In the genomic region with DNA sequence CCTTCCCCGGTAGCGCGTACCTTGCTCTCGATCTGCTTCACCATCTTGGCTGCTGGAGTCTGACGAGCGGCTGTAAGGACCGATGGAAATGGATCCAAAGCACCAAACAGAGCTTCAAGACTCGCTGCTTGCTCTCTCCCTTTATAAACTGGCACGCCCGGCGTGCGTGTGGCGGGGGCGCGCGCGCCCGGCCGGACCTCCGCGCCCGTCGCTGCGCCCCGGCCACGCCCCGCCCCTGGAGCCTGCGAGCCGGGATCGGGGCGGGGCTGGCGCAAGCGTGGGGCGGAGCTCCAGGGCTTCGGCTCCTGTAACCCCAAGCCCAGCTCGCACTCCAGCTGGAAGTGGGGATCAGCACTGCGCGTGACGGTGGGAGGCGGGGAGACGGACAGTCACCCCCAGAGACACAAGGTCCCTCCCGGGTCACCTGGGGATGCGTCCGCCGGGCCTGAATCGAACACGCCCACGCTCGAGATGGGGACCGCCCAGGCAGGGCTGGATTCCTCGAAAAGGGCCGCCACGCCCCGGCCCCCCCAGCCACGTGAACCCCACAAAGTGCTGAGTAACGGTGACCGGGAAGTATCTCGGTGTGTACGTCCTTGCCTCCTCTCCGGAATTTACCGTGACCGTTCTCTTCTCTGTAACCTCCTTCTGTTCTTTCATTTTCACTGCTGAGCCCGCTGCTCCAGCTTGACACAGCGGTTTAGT, we compare ENCODE assay signal across 8 cellular contexts. TPM values are rescaled to one million over a fixed set of nuclear protein-coding genes. Genes with fewer than 3 reads are reported as not detected.
DNase-seq lines count a peak whose midpoint lies in the region; TF ChIP-seq lines count a peak whose summit lies in the region.

TSS of gene TXN (minus strand) at position 116 of the 705 bp plus-strand sequence. CDS start at position 44, 72 bp downstream.

- peaks cover 2% of the 10 kb centered on the region for H3K9me3 Mint-ChIP-seq in neural progenitor cell

- H3K36me3 Mint-ChIP-seq in neural progenitor cell: peaks cover 3% of the 10 kb centered on the region

- peaks cover 48% of the 10 kb centered on the region for H3K79me2 ChIP-seq in Loucy (ENCODE audit: insufficient read depth, low read length)
- peaks cover 48% of the 10 kb centered on the region for H3K79me2 ChIP-seq in neural progenitor cell (ENCODE audit: low read depth)

- H3K9me2 ChIP-seq in Loucy (replicated peaks; ENCODE audit: low read depth, low read length): no peaks in the 10 kb centered on the region

- peak within 1 kb of the TSS; percentile 99 for H3K4me3 Mint-ChIP-seq in neural progenitor cell

- H3K27ac ChIP-seq in neural progenitor cell: peak within 1 kb of the TSS; percentile 62

- H3K27me3 Mint-ChIP-seq in neural progenitor cell (ENCODE audit: insufficient read depth, low read depth): peaks cover 2% of the 10 kb centered on the region

- peak within 1 kb of the TSS; percentile 95 for H3K9ac ChIP-seq in ES-I3 (ENCODE audit: low read depth, low read length)
- peak within 1 kb of the TSS; percentile 85 for H3K9ac ChIP-seq in Loucy (ENCODE audit: low read depth, low read length, poor library complexity, severe bottlenecking)
- H3K9ac ChIP-seq in neural progenitor cell: peak within 1 kb of the TSS; percentile 70

- no peak for TF ChIP-seq CTCF in Loucy (conservative IDR thresholded peaks at IDR 0.05; ENCODE audit: low read length)
- no peak for TF ChIP-seq CTCF in fibroblast of villous mesenchyme (IDR thresholded peaks at IDR 0.05; ENCODE audit: insufficient read depth, low read depth, low read length)
- TF ChIP-seq CTCF in neural progenitor cell (IDR thresholded peaks at IDR 0.05): no peak

- H3K4me2 ChIP-seq in Loucy (ENCODE audit: low read depth, low read length, poor library complexity, severe bottlenecking) (peak within 1 kb of the TSS; percentile 96), neural progenitor cell (peak within 1 kb of the TSS; percentile 88)

- H3K9me3 ChIP-seq in ES-I3 (ENCODE audit: control insufficient read depth, insufficient read depth, low read length) (no peaks in the 10 kb centered on the region), Loucy (ENCODE audit: insufficient read depth, low read depth, low read length) (no peaks in the 10 kb centered on the region), neural progenitor cell (ENCODE audit: low read depth) (no peaks in the 10 kb centered on the region)

- H3K27ac Mint-ChIP-seq in neural progenitor cell: peak within 1 kb of the TSS; percentile 91

- DNase-seq in H7 (peak; percentile 93), SIG-M5 (lab: John Stamatoyannopoulos, UW) (peak; percentile 53), activated gamma-delta T cell (lab: John Stamatoyannopoulos, UW) (peak; percentile 59), fibroblast of villous mesenchyme (ENCODE audit: low read depth) (peak; percentile 94), neural progenitor cell (ENCODE audit: low spot score) (peak; percentile 94), stromal cell of bone marrow (ENCODE audit: low read depth) (peak; percentile 85)

- H3K27me3 ChIP-seq in H7 (ENCODE audit: control insufficient read depth, insufficient read depth, low read length) (no peaks in the 10 kb centered on the region), Loucy (ENCODE audit: insufficient read depth, low read length, poor library complexity, severe bottlenecking) (peaks cover 4% of the 10 kb centered on the region), neural progenitor cell (no peaks in the 10 kb centered on the region)

- H3F3A ChIP-seq in Loucy (ENCODE audit: low read depth): no peaks in the 10 kb centered on the region
- H3F3A ChIP-seq in neural progenitor cell (ENCODE audit: low read depth): peaks cover 16% of the 10 kb centered on the region

- H4K20me1 ChIP-seq in Loucy (ENCODE audit: insufficient read depth, low read length, poor library complexity, severe bottlenecking) (peaks cover 45% of the 10 kb centered on the region), neural progenitor cell (ENCODE audit: low read depth) (peaks cover 41% of the 10 kb centered on the region)

- H2AFZ ChIP-seq in Loucy (ENCODE audit: low read length) (peak within 1 kb of the TSS; percentile 93), neural progenitor cell (replicated peaks) (peak within 1 kb of the TSS; percentile 98)

- H3K36me3 ChIP-seq in ES-I3 (ENCODE audit: insufficient read depth, low read length) (no peaks in the 10 kb centered on the region), H7 (replicated peaks; ENCODE audit: control insufficient read depth, insufficient read depth, low read length) (no peaks in the 10 kb centered on the region), Loucy (ENCODE audit: insufficient read depth, low read length) (no peaks in the 10 kb centered on the region), neural progenitor cell (no peaks in the 10 kb centered on the region)

- peaks cover 8% of the 10 kb centered on the region for H3K4me1 ChIP-seq in ES-I3 (ENCODE audit: insufficient read depth, low read length)
- peaks cover 41% of the 10 kb centered on the region for H3K4me1 ChIP-seq in Loucy (ENCODE audit: insufficient read depth, low read length, poor library complexity, severe bottlenecking)
- H3K4me1 ChIP-seq in neural progenitor cell: peaks cover 17% of the 10 kb centered on the region

- peaks cover 31% of the 10 kb centered on the region for H3K4me1 Mint-ChIP-seq in neural progenitor cell

- H3K4me3 ChIP-seq in H7 (ENCODE audit: insufficient read depth, low read depth, low read length) (peak within 1 kb of the TSS; percentile 96), Loucy (ENCODE audit: low read length, poor library complexity, severe bottlenecking) (peak within 1 kb of the TSS; percentile 83), fibroblast of villous mesenchyme (ENCODE audit: low read depth, low read length) (peak within 1 kb of the TSS; percentile 81), neural progenitor cell (peak within 1 kb of the TSS; percentile 99)

RNA-seq across cellular contexts. Expression of gene TXN, which starts in this region (rescaled TPM):
- total RNA-seq in H7 (2014; rRNA removed; shearing (Covaris generic)): 354 and 375 TPM in 2 replicates
- total RNA-seq in fibroblast of villous mesenchyme (414 and 472 TPM in 2 replicates), neural progenitor cell (ENCODE audit: low replicate concordance) (173 and 252 TPM in 2 replicates)

Comparison
In these comparisons a context has a peak if more than half of its experiments do, and no peak if none do; other contexts are left out.
1. Peak in every context shown above with its lines: DNase-seq, H3K4me3 ChIP-seq and H3K27ac ChIP-seq.